ENCODE assay signal across 17 cellular contexts in the genomic region with DNA sequence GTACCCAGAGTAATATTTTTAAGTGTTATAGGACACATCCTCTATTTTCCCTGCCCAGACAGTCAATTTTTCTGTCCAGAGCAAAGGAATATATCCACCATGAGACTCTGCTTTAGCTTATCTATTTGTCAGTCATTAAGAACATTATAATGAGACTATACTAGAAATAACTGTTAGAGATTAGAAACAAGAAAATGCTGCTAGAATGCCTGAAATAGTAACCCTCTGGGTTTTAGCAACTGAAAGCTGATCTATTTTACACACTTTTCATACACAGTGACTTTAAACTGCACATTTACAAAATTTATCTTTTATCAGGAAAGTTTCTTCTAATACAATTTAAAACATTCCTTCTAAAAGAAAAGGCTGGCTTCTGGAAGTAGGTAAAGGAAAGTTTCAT.
"Had no signal": no experiment of that assay in that cellular context is flagged by ENCODE, and none has a peak within 500 bp of the region (broad histone marks: within the 10 kb centered on the region; RNA-seq: fewer than 3 reads in every experiment).

No MANE protein-coding gene starts in this region.

- H3K4me3 Mint-ChIP-seq: naive thymus-derived CD4-positive, alpha-beta T cell had no signal

- H3K27ac ChIP-seq: cardiac muscle cell, colonic mucosa, esophagus squamous epithelium, parathyroid adenoma, thyroid gland, uterus, WERI-Rb-1 had no signal

- H3K27me3 Mint-ChIP-seq: naive thymus-derived CD4-positive, alpha-beta T cell had no signal

- H2AFZ ChIP-seq: parathyroid adenoma had no signal

- H3K4me1 ChIP-seq: colonic mucosa, esophagus squamous epithelium, parathyroid adenoma, uterus had no signal

- H3K9me3 Mint-ChIP-seq: naive thymus-derived CD4-positive, alpha-beta T cell had no signal

- H3K9ac ChIP-seq: parathyroid adenoma had no signal

- H3K36me3 ChIP-seq: colonic mucosa, uterus, WERI-Rb-1 had no signal

- DNase-seq: activated CD4-positive, alpha-beta T cell treated with anti-CD3 and anti-CD28 coated beads for 48 hours; activated CD8-positive, alpha-beta memory T cell treated with anti-CD3 and anti-CD28 coated beads for 24 hours; activated gamma-delta T cell; activated T-cell treated with anti-CD3 and anti-CD28 coated beads for 4 hours; colonic mucosa; esophagus squamous epithelium; foreskin fibroblast; glutamatergic neuron; left colon; mammary epithelial cell; naive thymus-derived CD4-positive, alpha-beta T cell; stimulated activated CD4-positive, alpha-beta T cell treated with anti-CD3 and anti-CD28 coated beads, Interleukin-15, amount 100 ng/mL, for 24 hours; thyroid gland; uterus; WERI-Rb-1 had no signal

- ATAC-seq: left colon; naive thymus-derived CD4-positive, alpha-beta T cell had no signal

- H3K4me3 ChIP-seq: cardiac muscle cell, colonic mucosa, esophagus squamous epithelium, thyroid gland, uterus had no signal

- H3K9me3 ChIP-seq: colonic mucosa, esophagus squamous epithelium, thyroid gland, uterus had no signal

- H3K27me3 ChIP-seq: cardiac muscle cell, colonic mucosa, esophagus squamous epithelium, thyroid gland, uterus had no signal
